In genomic region chr3:33360136-33360825, GRCh38 we compare ENCODE assay signal across 12 cellular contexts.
DNase-seq lines count a peak whose midpoint lies in the region; ATAC-seq and TF ChIP-seq lines count a peak whose summit lies in the region.
"Had no signal": no experiment of that assay in that cellular context is flagged by ENCODE, and none has a peak within 500 bp of the region (broad histone marks: within the 10 kb centered on the region; RNA-seq: fewer than 3 reads in every experiment).

No MANE protein-coding gene starts in this region.

- POLR2A ChIA-PET in T-cell (lab: Charles Lee) = no interaction called here

- H3K4me3 Mint-ChIP-seq in T-cell = no peak overlapping the region
- H3K4me3 Mint-ChIP-seq: activated T-helper 17 cell treated with anti-CD3 and anti-CD28 coated beads, Interleukin-2, amount 50 U/mL, for 72 hours had no signal

- no peaks in the 10 kb centered on the region for H3K9me3 Mint-ChIP-seq in T-cell
- H3K9me3 Mint-ChIP-seq: activated T-helper 17 cell treated with anti-CD3 and anti-CD28 coated beads, Interleukin-2, amount 50 U/mL, for 72 hours had no signal

- no peak for ATAC-seq in T-cell (replicated peaks in 1 of 4)
- ATAC-seq: activated T-helper 17 cell treated with anti-CD3 and anti-CD28 coated beads, Interleukin-2, amount 50 U/mL, for 72 hours had no signal

- H3K36me3 Mint-ChIP-seq in T-cell = no peaks in the 10 kb centered on the region

- H3K4me1 Mint-ChIP-seq in T-cell = peaks cover 0 to 3% (median 0%) of the 10 kb centered on the region in 3 donors
- H3K4me1 Mint-ChIP-seq: activated T-helper 17 cell treated with anti-CD3 and anti-CD28 coated beads, Interleukin-2, amount 50 U/mL, for 72 hours had no signal

- peaks cover 4 to 7% of the 10 kb centered on the region in 2 donors for H3K27me3 Mint-ChIP-seq in T-cell

- peak; percentile 85 for DNase-seq in HS-5 (ENCODE audit: low read depth)
- peak; percentile 66 for DNase-seq in SW480 (ENCODE audit: low spot score)
- DNase-seq in fibroblast of villous mesenchyme (ENCODE audit: low read depth) = peak; percentile 21
- DNase-seq in stromal cell of bone marrow (ENCODE audit: low read depth) = peak; percentile 44
- DNase-seq in germinal center (ENCODE audit: low spot score) = no peak
- DNase-seq in T-cell = no peak
- DNase-seq in superior temporal gyrus (ENCODE audit: extremely low spot score) = no peak
- DNase-seq: activated CD4-positive, alpha-beta T cell treated with anti-CD3 and anti-CD28 coated beads for 4 hours; colonic mucosa; DND-41; NCI-H446 treated with DMSO at 0.1 percent for 48 hours had no signal

- no peak overlapping the region for H3K27ac Mint-ChIP-seq in T-cell
- H3K27ac Mint-ChIP-seq: activated T-helper 17 cell treated with anti-CD3 and anti-CD28 coated beads, Interleukin-2, amount 50 U/mL, for 72 hours had no signal

- H3K4me3 ChIP-seq in fibroblast of villous mesenchyme (ENCODE audit: low read depth, low read length) = no peak overlapping the region
- H3K4me3 ChIP-seq: colonic mucosa had no signal

- TF ChIP-seq CTCF in fibroblast of villous mesenchyme (IDR thresholded peaks at IDR 0.05; ENCODE audit: insufficient read depth, low read depth, low read length) = no peak

- CTCF ChIA-PET in T-cell (lab: Charles Lee) = no interaction called here

Comparison
In these comparisons a context has a peak if more than half of its experiments do, and no peak if none do; other contexts are left out.
1. DNase-seq: peak in HS-5 (single experiment), SW480 (single experiment), fibroblast of villous mesenchyme (single experiment) and stromal cell of bone marrow (single experiment); none in germinal center (single experiment), T-cell (0 of 34) and superior temporal gyrus (single experiment).